Comparison of ENCODE assay signal across 16 cellular contexts in the genomic region with DNA sequence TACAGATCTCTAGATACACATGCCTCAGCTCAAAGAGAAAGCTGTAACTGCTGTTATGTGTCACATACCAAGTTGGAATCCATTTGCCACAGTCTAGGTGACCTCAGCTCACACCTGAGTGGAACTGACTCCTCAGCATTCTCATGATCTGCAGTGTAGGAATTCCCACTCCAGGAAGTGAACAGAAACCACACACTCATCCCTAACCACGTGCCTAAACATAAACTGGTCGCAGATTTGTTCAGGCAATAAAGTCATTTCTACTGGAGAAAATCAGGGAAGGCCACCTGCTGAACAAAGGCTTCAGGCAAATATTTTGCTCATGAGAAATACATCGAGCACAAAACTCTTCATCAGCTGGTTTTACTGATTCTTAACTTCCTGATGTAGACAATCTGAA. TPM values are rescaled to one million over a fixed set of nuclear protein-coding genes. Genes with fewer than 3 reads are reported as not detected.
A peak's percentile ranks its signal among the peaks of the same experiment; 100 is the strongest.
DNase-seq lines count a peak whose midpoint lies in the region; ATAC-seq and TF ChIP-seq lines count a peak whose summit lies in the region.
"Had no signal": no experiment of that assay in that cellular context is flagged by ENCODE, and none has a peak within 500 bp of the region (broad histone marks: within the 10 kb centered on the region; RNA-seq: fewer than 3 reads in every experiment).

No MANE protein-coding gene starts in this region.

- peak; percentile 41 for ATAC-seq in lung (ENCODE audit: insufficient read depth, low FRiP score)
- ATAC-seq: stimulated activated naive CD8-positive, alpha-beta T cell treated with anti-CD3 and anti-CD28 coated beads, Interleukin-15, amount 100 ng/mL, for 72 hours had no signal

- CTCF ChIA-PET in mammary epithelial cell (lab: Charles Lee; ENCODE audit: low non-redundant PET), result no interaction called here

- TF ChIP-seq CTCF in mammary epithelial cell (conservative IDR thresholded peaks at IDR 0.05 in 1 of 2, IDR thresholded peaks at IDR 0.05 in 1 of 2; ENCODE audit: extremely low read depth in 1 of 2, insufficient read depth in 1 of 2, low read depth in 1 of 2, low read length in 2 of 2) (no peak), lung (IDR thresholded peaks at IDR 0.05; ENCODE audit: control extremely low read depth, extremely low read depth) (no peak)

- intact Hi-C loops in mammary epithelial cell (cut with micrococcal nuclease), result no loop called here

- no TSS peak for BruUV-seq in mammary epithelial cell (replicated peaks; lab: Mats Ljungman, UMichigan)

- H4K20me1 ChIP-seq in Karpas-422 (ENCODE audit: insufficient read depth, low read depth, low read length), result no peaks in the 10 kb centered on the region
- no peaks in the 10 kb centered on the region for H4K20me1 ChIP-seq in mammary epithelial cell (ENCODE audit: insufficient read depth, low read length)

- H2AFZ ChIP-seq in Karpas-422 (ENCODE audit: low read length) (no peak overlapping the region), mammary epithelial cell (ENCODE audit: low read depth, low read length) (peak overlapping the region; percentile 41)

- H3K27ac ChIP-seq in Karpas-422 (ENCODE audit: low read length), result no peak overlapping the region
- H3K27ac ChIP-seq in mammary epithelial cell (ENCODE audit: insufficient read depth, low read depth, low read length), result no peak overlapping the region
- no peak overlapping the region for H3K27ac ChIP-seq in lung (ENCODE audit: low read depth in 1 of 2, low read length in 1 of 2)
- H3K27ac ChIP-seq: vagina had no signal

- H3K9me2 ChIP-seq in Karpas-422 (replicated peaks; ENCODE audit: insufficient read depth, low read length), result no peaks in the 10 kb centered on the region

- H3K79me2 ChIP-seq in Karpas-422 (ENCODE audit: low read length), result no peaks in the 10 kb centered on the region
- H3K79me2 ChIP-seq in mammary epithelial cell (ENCODE audit: insufficient read depth, low read length), result no peaks in the 10 kb centered on the region

- dilution Hi-C loops in mammary epithelial cell (cut with HindIII; ENCODE audit: low sequenced_read_pairs), result no loop called here

- H3K4me3 ChIP-seq in Karpas-422 (ENCODE audit: low read length) (no peak overlapping the region), mammary epithelial cell (replicated peaks in 1 of 3; ENCODE audit: insufficient read depth in 1 of 3, low read depth in 2 of 3, low read length in 3 of 3) (no peak overlapping the region), lung (no peak overlapping the region)
- H3K4me3 ChIP-seq: vagina had no signal

- H3K9ac ChIP-seq in Karpas-422 (ENCODE audit: low read length) (no peak overlapping the region), mammary epithelial cell (ENCODE audit: insufficient read depth, low read length) (no peak overlapping the region)

- H3K36me3 ChIP-seq in Karpas-422 (ENCODE audit: insufficient read depth, low read length) (no peaks in the 10 kb centered on the region), mammary epithelial cell (ENCODE audit: insufficient read depth, low read length) (no peaks in the 10 kb centered on the region), lung (ENCODE audit: control insufficient read depth in 2 of 2, insufficient read depth in 2 of 2, low read length in 2 of 2) (no peaks in the 10 kb centered on the region)
- H3K36me3 ChIP-seq: vagina had no signal

- peak; percentile 56 for DNase-seq in Caki2 (ENCODE audit: low read depth)
- DNase-seq in Karpas-422, result peak; percentile 26
- peak; percentile 84 for DNase-seq in mammary epithelial cell
- DNase-seq in lung (ENCODE audit: low spot score), result no peak
- DNase-seq in nucleus accumbens (lab: John Stamatoyannopoulos, UW), result no peak
- no peak for DNase-seq in occipital lobe (lab: John Stamatoyannopoulos, UW)
- no peak for DNase-seq in activated CD8-positive, alpha-beta memory T cell treated with anti-CD3 and anti-CD28 coated beads for 24 hours
- no peak for DNase-seq in NCI-H1105 treated with DMSO at 0.1 percent for 48 hours (lab: John Stamatoyannopoulos, UW)
- DNase-seq: activated CD4-positive, alpha-beta memory T cell treated with anti-CD3 and anti-CD28 coated beads, Interleukin-2, amount 10 ng/mL, durations not matched to agents 7 days and 5 days; CD4-positive, alpha-beta memory T cell; effector memory CD4-positive, alpha-beta T cell; naive B cell; NCI-H1930; NCI-H510A; stimulated activated naive CD8-positive, alpha-beta T cell treated with anti-CD3 and anti-CD28 coated beads, Interleukin-15, amount 100 ng/mL, for 72 hours had no signal

- H3K4me2 ChIP-seq in Karpas-422 (ENCODE audit: low read depth, low read length, poor library complexity, severe bottlenecking) (no peak overlapping the region), mammary epithelial cell (ENCODE audit: insufficient read depth, low read depth, low read length) (no peak overlapping the region)

- WGBS in mammary epithelial cell (ENCODE audit: low coverage, missing lambda C conversion rate), result 12% methylated on average over 3 of the region's 3 CpGs
- 50 to 66% methylated on average over 3 of the region's 3 CpGs for WGBS in lung, 2 donors

- H3K4me1 ChIP-seq in Karpas-422 (ENCODE audit: low read length) (no peaks in the 10 kb centered on the region), mammary epithelial cell (ENCODE audit: insufficient read depth, low read length) (peaks cover 5% of the 10 kb centered on the region), lung (ENCODE audit: control insufficient read depth in 2 of 2, insufficient read depth in 2 of 2, low read length in 2 of 2) (no peaks in the 10 kb centered on the region)
- H3K4me1 ChIP-seq: vagina had no signal

- H3K9me3 ChIP-seq in Karpas-422 (ENCODE audit: low read length) (no peaks in the 10 kb centered on the region), mammary epithelial cell (replicated peaks; ENCODE audit: insufficient read depth, low read length) (no peaks in the 10 kb centered on the region), lung (ENCODE audit: control insufficient read depth in 2 of 2, insufficient read depth in 1 of 2, low read length in 1 of 2) (no peaks in the 10 kb centered on the region)
- H3K9me3 ChIP-seq: vagina had no signal

- in situ Hi-C loops in Caki2 (cut with HindIII; ENCODE audit: low pct_unique_long_range_greater_than_20kb, low sequenced_read_pairs) (no loop called here), mammary epithelial cell (cut with MboI; ENCODE audit: low sequenced_read_pairs in 2 of 2) (no loop called here)

- no peaks in the 10 kb centered on the region for H3K27me3 ChIP-seq in Karpas-422 (ENCODE audit: low read length)
- no peaks in the 10 kb centered on the region for H3K27me3 ChIP-seq in mammary epithelial cell (ENCODE audit: insufficient read depth, low read length)
- H3K27me3 ChIP-seq in lung (ENCODE audit: control insufficient read depth, insufficient read depth), result no peaks in the 10 kb centered on the region
- H3K27me3 ChIP-seq: vagina had no signal

RNA-seq across cellular contexts. Expression of gene ZMYND11, which starts 23.0 kb away (rescaled TPM):
- total RNA-seq in Caki2 (2014; rRNA removed; shearing (Covaris generic); ENCODE audit: low replicate concordance), result 44.7 and 49.4 TPM in 2 replicates
- total RNA-seq in Karpas-422 (2014; rRNA removed; shearing (Covaris generic); ENCODE audit: low replicate concordance), result 2.4 and 8.3 TPM in 2 replicates
- total RNA-seq in mammary epithelial cell (10 to 100 TPM; 39.2 to 41.4 TPM), lung (10 to 100 TPM; 55.7 to 78.3 TPM), occipital lobe (166 TPM)
- polyA plus RNA-seq in mammary epithelial cell (20.0 TPM), lung (10 to 100 TPM; 29.5 to 30.7 TPM)
- 43.1 TPM for polyA minus RNA-seq in mammary epithelial cell

Comparison
In these comparisons a context has a peak if more than half of its experiments do, and no peak if none do; other contexts are left out.
1. DNase-seq: peak in Caki2 (single experiment), Karpas-422 (single experiment) and mammary epithelial cell (single experiment); none in lung (single experiment), nucleus accumbens (0 of 56), occipital lobe (single experiment), activated CD8-positive, alpha-beta memory T cell treated with anti-CD3 and anti-CD28 coated beads for 24 hours (single experiment) and NCI-H1105 treated with DMSO at 0.1 percent for 48 hours (single experiment).